In genomic region chr12:64077922-64078321, GRCh38 we compare ENCODE assay signal across 15 cellular contexts.
DNase-seq lines count a peak whose midpoint lies in the region; ATAC-seq, FAIRE-seq and TF ChIP-seq lines count a peak whose summit lies in the region.
"Had no signal": no experiment of that assay in that cellular context is flagged by ENCODE, and none has a peak within 500 bp of the region (broad histone marks: within the 10 kb centered on the region; RNA-seq: fewer than 3 reads in every experiment).

No MANE protein-coding gene starts in this region.

- CTCF ChIA-PET in HEK293T (lab: Yijun Ruan, JAX), result no interaction called here
- CTCF ChIA-PET in activated CD4-positive, alpha-beta T cell treated with anti-CD3 and anti-CD28 coated beads, Interleukin-2, amount 10 ng/mL, durations not matched to agents 7 days and 5 days (lab: Charles Lee), result no interaction called here

- H3K9me3 ChIP-seq in astrocyte (ENCODE audit: insufficient read depth, low read depth, low read length) (no peaks in the 10 kb centered on the region), liver (ENCODE audit: control insufficient read depth in 4 of 4, low read length in 3 of 4) (no peaks in the 10 kb centered on the region)
- H3K9me3 ChIP-seq: HAP-1 had no signal

- FAIRE-seq in astrocyte (lab: Jason Lieb, UNC) (peak; percentile 78), GM12891 (lab: Jason Lieb, UNC) (no peak)

- no peaks in the 10 kb centered on the region for H3K79me2 ChIP-seq in astrocyte (ENCODE audit: insufficient read depth, low read length)

- H4K20me1 ChIP-seq in astrocyte (ENCODE audit: insufficient read depth, low read length), result no peaks in the 10 kb centered on the region

- no peaks in the 10 kb centered on the region for H3K4me1 ChIP-seq in astrocyte (ENCODE audit: insufficient read depth, low read length)
- H3K4me1 ChIP-seq in liver (ENCODE audit: control insufficient read depth in 4 of 4, insufficient read depth in 4 of 4, low read length in 3 of 4), result peaks cover 0 to 3% (median 1%) of the 10 kb centered on the region in 4 donors

- H3K9ac ChIP-seq in astrocyte (ENCODE audit: low read length), result no peak overlapping the region
- no peak overlapping the region for H3K9ac ChIP-seq in liver (ENCODE audit: low read depth in 1 of 2, low read length in 2 of 2)

- peaks cover 3% of the 10 kb centered on the region for H3K36me3 Mint-ChIP-seq in astrocyte (ENCODE audit: low read depth, unreplicated experiment)
- no peaks in the 10 kb centered on the region for H3K36me3 Mint-ChIP-seq in activated CD4-positive, alpha-beta T cell treated with anti-CD3 and anti-CD28 coated beads, Interleukin-2, amount 10 ng/mL, durations not matched to agents 7 days and 5 days (ENCODE audit: low read depth)
- H3K36me3 Mint-ChIP-seq: activated naive CD4-positive, alpha-beta T cell treated with anti-CD3 and anti-CD28 coated beads, Interleukin-2, amount 50 U/mL, for 72 hours had no signal

- H3K4me3 ChIP-seq in AG10803 (ENCODE audit: low read length) (no peak overlapping the region), astrocyte (ENCODE audit: insufficient read depth, low read depth, low read length) (no peak overlapping the region), liver (ENCODE audit: low read depth in 1 of 3, low read length in 3 of 3) (no peak overlapping the region)
- H3K4me3 ChIP-seq: HAP-1 had no signal

- TF ChIP-seq RAD21 in liver (IDR thresholded peaks at IDR 0.05), result no peak

- no peak for ATAC-seq in GM18858 (IDR thresholded peaks at IDR 0.05; ENCODE audit: unreplicated experiment)
- ATAC-seq: activated CD4-positive, CD25-positive, alpha-beta regulatory T cell treated with anti-CD3 and anti-CD28 coated beads, Interleukin-2, amount 50 U/mL, for 24 hours; activated naive CD4-positive, alpha-beta T cell treated with anti-CD3 and anti-CD28 coated beads, Interleukin-2, amount 50 U/mL, for 72 hours; left lobe of liver; right cardiac atrium had no signal

- H3K4me2 ChIP-seq in astrocyte (ENCODE audit: low read length), result no peak overlapping the region

- H3K4me1 Mint-ChIP-seq in astrocyte (ENCODE audit: low read depth, unreplicated experiment), result no peaks in the 10 kb centered on the region
- H3K4me1 Mint-ChIP-seq in activated CD4-positive, alpha-beta T cell treated with anti-CD3 and anti-CD28 coated beads, Interleukin-2, amount 10 ng/mL, durations not matched to agents 7 days and 5 days, result no peaks in the 10 kb centered on the region

- H3K36me3 ChIP-seq in astrocyte (ENCODE audit: insufficient read depth, low read length), result no peaks in the 10 kb centered on the region
- no peaks in the 10 kb centered on the region for H3K36me3 ChIP-seq in liver (ENCODE audit: control insufficient read depth in 4 of 4, insufficient read depth in 3 of 4, low read depth in 1 of 4, low read length in 3 of 4)

- H2AFZ ChIP-seq in astrocyte (ENCODE audit: low read depth, low read length), result no peak overlapping the region

- H3K27me3 Mint-ChIP-seq in astrocyte (ENCODE audit: low read depth, unreplicated experiment), result no peaks in the 10 kb centered on the region
- peaks cover 4% of the 10 kb centered on the region for H3K27me3 Mint-ChIP-seq in activated CD4-positive, alpha-beta T cell treated with anti-CD3 and anti-CD28 coated beads, Interleukin-2, amount 10 ng/mL, durations not matched to agents 7 days and 5 days

- no peak overlapping the region for H3K27ac Mint-ChIP-seq in astrocyte (ENCODE audit: unreplicated experiment)
- no peak overlapping the region for H3K27ac Mint-ChIP-seq in activated CD4-positive, alpha-beta T cell treated with anti-CD3 and anti-CD28 coated beads, Interleukin-2, amount 10 ng/mL, durations not matched to agents 7 days and 5 days
- H3K27ac Mint-ChIP-seq: activated naive CD4-positive, alpha-beta T cell treated with anti-CD3 and anti-CD28 coated beads, Interleukin-2, amount 50 U/mL, for 72 hours had no signal

- DNase-seq in AG10803 (ENCODE audit: low read depth), result no peak
- peak; percentile 28 for DNase-seq in HT1080 (ENCODE audit: low read depth)
- DNase-seq in astrocyte (ENCODE audit: low read depth), result no peak
- DNase-seq in HEK293T (ENCODE audit: extremely low spot score), result no peak
- no peak for DNase-seq in activated CD4-positive, alpha-beta T cell treated with anti-CD3 and anti-CD28 coated beads, Interleukin-2, amount 10 ng/mL, durations not matched to agents 7 days and 5 days
- DNase-seq in GM12891 (ENCODE audit: insufficient read length, low spot score), result no peak
- DNase-seq: Caco-2, NCI-H146, right cardiac atrium had no signal

- H3K27me3 ChIP-seq in astrocyte (ENCODE audit: insufficient read depth, low read length), result no peaks in the 10 kb centered on the region
- H3K27me3 ChIP-seq in liver (ENCODE audit: control insufficient read depth in 4 of 4, insufficient read depth in 4 of 4, low read length in 3 of 4), result no peaks in the 10 kb centered on the region

- TF ChIP-seq POLR2A in GM12891 (IDR thresholded peaks at IDR 0.05; ENCODE audit: low read depth, low read length), result no peak

- no peak overlapping the region for H3K4me3 Mint-ChIP-seq in astrocyte (ENCODE audit: unreplicated experiment)
- no peak overlapping the region for H3K4me3 Mint-ChIP-seq in activated CD4-positive, alpha-beta T cell treated with anti-CD3 and anti-CD28 coated beads, Interleukin-2, amount 10 ng/mL, durations not matched to agents 7 days and 5 days

- H3K27ac ChIP-seq in astrocyte (ENCODE audit: low read depth, low read length) (no peak overlapping the region), liver (ENCODE audit: low read depth in 1 of 2, low read length in 2 of 2) (no peak overlapping the region)

- no peaks in the 10 kb centered on the region for H3K9me3 Mint-ChIP-seq in astrocyte (ENCODE audit: unreplicated experiment)
- no peaks in the 10 kb centered on the region for H3K9me3 Mint-ChIP-seq in activated CD4-positive, alpha-beta T cell treated with anti-CD3 and anti-CD28 coated beads, Interleukin-2, amount 10 ng/mL, durations not matched to agents 7 days and 5 days

- TF ChIP-seq CTCF in AG10803 (conservative IDR thresholded peaks at IDR 0.05; ENCODE audit: low read length) (peak; percentile 52), astrocyte (IDR thresholded peaks at IDR 0.05; ENCODE audit: insufficient read depth, low read depth, low read length) (peak; percentile 32), liver (IDR thresholded peaks at IDR 0.05; ENCODE audit: low read depth, low read length, missing input control) (peak; percentile 9)

- POLR2A ChIA-PET in HEK293T (lab: Yijun Ruan, JAX), result no interaction called here
- POLR2A ChIA-PET in activated CD4-positive, alpha-beta T cell treated with anti-CD3 and anti-CD28 coated beads, Interleukin-2, amount 10 ng/mL, durations not matched to agents 7 days and 5 days (lab: Charles Lee), result no interaction called here

TF ChIP-seq in liver, 16 proteins besides CTCF, POLR2A, EP300 and RAD21 (continues in another document):
- TF ChIP-seq NR2F2 (IDR thresholded peaks at IDR 0.05) (no peak), RXRA (IDR thresholded peaks at IDR 0.05) (no peak), TAF1 (conservative IDR thresholded peaks at IDR 0.05) (no peak), JUND (IDR thresholded peaks at IDR 0.05) (no peak), SP1 (IDR thresholded peaks at IDR 0.05) (no peak)

TF ChIP-seq in HEK293T, 16 proteins besides CTCF, POLR2A, EP300 and RAD21:
- no peak for TF ChIP-seq CTBP1 (IDR thresholded peaks at IDR 0.05; ENCODE audit: borderline replicate concordance)
- TF ChIP-seq SUZ12 (IDR thresholded peaks at IDR 0.05), result no peak
- no peak for TF ChIP-seq ELF4 (IDR thresholded peaks at IDR 0.05)
- TF ChIP-seq FOXK2 (IDR thresholded peaks at IDR 0.05), result no peak
- no peak for TF ChIP-seq NFRKB (IDR thresholded peaks at IDR 0.05)
- TF ChIP-seq L3MBTL2 (conservative IDR thresholded peaks at IDR 0.05), result no peak
- no peak for TF ChIP-seq BHLHE40 (IDR thresholded peaks at IDR 0.05; ENCODE audit: borderline replicate concordance)
- TF ChIP-seq FOXA1 (IDR thresholded peaks at IDR 0.05), result no peak
- no peak for TF ChIP-seq HDGF (IDR thresholded peaks at IDR 0.05; ENCODE audit: borderline replicate concordance)

TF ChIP-seq in GM12891, 5 proteins besides CTCF, POLR2A, EP300 and RAD21:
- TF ChIP-seq POLR2AphosphoS5 (IDR thresholded peaks at IDR 0.05; ENCODE audit: low read depth, low read length), result no peak
- no peak for TF ChIP-seq POU2F2 (IDR thresholded peaks at IDR 0.05; ENCODE audit: low read depth, low read length)
- TF ChIP-seq TAF1 (IDR thresholded peaks at IDR 0.05; ENCODE audit: low read depth, low read length), result no peak
- no peak for TF ChIP-seq PAX5 (IDR thresholded peaks at IDR 0.05; ENCODE audit: insufficient read depth, low read length, severe bottlenecking)
- TF ChIP-seq SPI1 (IDR thresholded peaks at IDR 0.05; ENCODE audit: low read depth, low read length), result no peak
